In genomic region chr2:49261021-49261538, GRCh38 we compare ENCODE assay signal across 21 cellular contexts.
"Had no signal": no experiment of that assay in that cellular context is flagged by ENCODE, and none has a peak within 500 bp of the region (broad histone marks: within the 10 kb centered on the region; RNA-seq: fewer than 3 reads in every experiment).

No MANE protein-coding gene starts in this region.

- DNase-seq: activated CD4-positive, alpha-beta T cell treated with anti-CD3 and anti-CD28 coated beads, Interleukin-2, amount 10 ng/mL, durations not matched to agents 24 days and 14 days; activated CD4-positive, alpha-beta T cell treated with anti-CD3 and anti-CD28 coated beads, Interleukin-2, amount 50 U/mL, for 4 hours; activated CD8-positive, alpha-beta T cell treated with anti-CD3 and anti-CD28 coated beads for 36 hours; activated effector memory CD4-positive, alpha-beta T cell treated with anti-CD3 and anti-CD28 coated beads, Interleukin-2, amount 50 U/mL, for 16 hours; activated naive CD4-positive, alpha-beta T cell; activated naive CD4-positive, alpha-beta T cell treated with anti-CD3 and anti-CD28 coated beads, Interleukin-2, amount 50 U/mL, for 16 hours; activated naive CD8-positive, alpha-beta T cell treated with anti-CD3 and anti-CD28 coated beads for 36 hours; activated T-cell treated with anti-CD3 and anti-CD28 coated beads, Interleukin-2, amount 50 U/mL, for 1 hour; activated T-cell treated with anti-CD3 and anti-CD28 coated beads, Interleukin-2, amount 50 U/mL, for 72 hours; amygdala; body of pancreas; caudate nucleus; cerebellar nuclear complex; NCI-H1694; NCI-H2029; NCI-H2171 treated with DMSO at 0.1 percent for 48 hours; NCI-H446; NCI-H526 treated with DMSO at 0.1 percent for 48 hours; SHP77; SJCRH30; SK-N-SH had no signal
